ENCODE assay signal across 8 cellular contexts in genomic region chr5:113612060-113612496, GRCh38.
A peak's percentile ranks its signal among the peaks of the same experiment; 100 is the strongest.
DNase-seq lines count a peak whose midpoint lies in the region; ATAC-seq and TF ChIP-seq lines count a peak whose summit lies in the region.

No MANE protein-coding gene starts in this region.

- H3K9ac ChIP-seq in liver (ENCODE audit: low read depth in 1 of 2, low read length in 2 of 2): no peak overlapping the region

- H3K27me3 ChIP-seq in BE2C (no peaks in the 10 kb centered on the region), liver (ENCODE audit: control insufficient read depth in 4 of 4, insufficient read depth in 4 of 4, low read length in 3 of 4) (peaks cover 0 to 9% (median 0%) of the 10 kb centered on the region in 4 donors), MG63 (peaks cover 6% of the 10 kb centered on the region)

- no peak for DNase-seq in BE2C
- DNase-seq in NCI-H69 (lab: John Stamatoyannopoulos, UW): peak; percentile 63
- peak; percentile 34 for DNase-seq in central memory CD4-positive, alpha-beta T cell
- DNase-seq in MG63: no peak
- DNase-seq in NCI-H226: no peak

- WGBS in liver: 2% methylated on average over 4 of the region's 4 CpGs

- TF ChIP-seq CTCF in BE2C (IDR thresholded peaks at IDR 0.05; ENCODE audit: low read depth, low read length) (peak; percentile 55), liver (IDR thresholded peaks at IDR 0.05; ENCODE audit: low read depth, low read length, missing input control) (peak; percentile 62)

- H3K36me3 ChIP-seq in BE2C (no peaks in the 10 kb centered on the region), liver (ENCODE audit: control insufficient read depth in 4 of 4, insufficient read depth in 3 of 4, low read depth in 1 of 4, low read length in 3 of 4) (no peaks in the 10 kb centered on the region), MG63 (no peaks in the 10 kb centered on the region)

- peak; percentile 83 to 85 for TF ChIP-seq RAD21 in liver (IDR thresholded peaks at IDR 0.05)

- H3K9me3 ChIP-seq in BE2C (no peaks in the 10 kb centered on the region; the same call in 1 of the 2 replicates), liver (ENCODE audit: control insufficient read depth in 4 of 4, low read length in 3 of 4) (no peaks in the 10 kb centered on the region), MG63 (no peaks in the 10 kb centered on the region)

- no peak overlapping the region for H3K27ac ChIP-seq in liver (ENCODE audit: low read depth in 1 of 2, low read length in 2 of 2)

- H3K4me1 ChIP-seq in BE2C (no peaks in the 10 kb centered on the region), liver (ENCODE audit: control insufficient read depth in 4 of 4, insufficient read depth in 4 of 4, low read length in 3 of 4) (no peaks in the 10 kb centered on the region)

- ATAC-seq in GM18511 (IDR thresholded peaks at IDR 0.05; ENCODE audit: unreplicated experiment): peak; percentile 89
- ATAC-seq in HG02970 (IDR thresholded peaks at IDR 0.05; ENCODE audit: low FRiP score, unreplicated experiment): peak; percentile 71

- H3K4me3 ChIP-seq in BE2C (ENCODE audit: low read depth, low read length): no peak overlapping the region
- H3K4me3 ChIP-seq in liver (ENCODE audit: low read depth in 1 of 3, low read length in 3 of 3): no peak overlapping the region
- H3K4me3 ChIP-seq in MG63: no peak overlapping the region

TF ChIP-seq in liver, 16 proteins besides CTCF, POLR2A, EP300 and RAD21:
- TF ChIP-seq HNF4A (conservative IDR thresholded peaks at IDR 0.05): no peak
- TF ChIP-seq NR2F2 (IDR thresholded peaks at IDR 0.05): no peak
- no peak for TF ChIP-seq FOXA1 (IDR thresholded peaks at IDR 0.05)

Comparison
In these comparisons a context has a peak if more than half of its experiments do, and no peak if none do; other contexts are left out.
1. DNase-seq: peak in NCI-H69 (single experiment) and central memory CD4-positive, alpha-beta T cell (single experiment); none in BE2C (single experiment), MG63 (single experiment) and NCI-H226 (single experiment).